Comparison of ENCODE assay signal across 15 cellular contexts in the genomic region with DNA sequence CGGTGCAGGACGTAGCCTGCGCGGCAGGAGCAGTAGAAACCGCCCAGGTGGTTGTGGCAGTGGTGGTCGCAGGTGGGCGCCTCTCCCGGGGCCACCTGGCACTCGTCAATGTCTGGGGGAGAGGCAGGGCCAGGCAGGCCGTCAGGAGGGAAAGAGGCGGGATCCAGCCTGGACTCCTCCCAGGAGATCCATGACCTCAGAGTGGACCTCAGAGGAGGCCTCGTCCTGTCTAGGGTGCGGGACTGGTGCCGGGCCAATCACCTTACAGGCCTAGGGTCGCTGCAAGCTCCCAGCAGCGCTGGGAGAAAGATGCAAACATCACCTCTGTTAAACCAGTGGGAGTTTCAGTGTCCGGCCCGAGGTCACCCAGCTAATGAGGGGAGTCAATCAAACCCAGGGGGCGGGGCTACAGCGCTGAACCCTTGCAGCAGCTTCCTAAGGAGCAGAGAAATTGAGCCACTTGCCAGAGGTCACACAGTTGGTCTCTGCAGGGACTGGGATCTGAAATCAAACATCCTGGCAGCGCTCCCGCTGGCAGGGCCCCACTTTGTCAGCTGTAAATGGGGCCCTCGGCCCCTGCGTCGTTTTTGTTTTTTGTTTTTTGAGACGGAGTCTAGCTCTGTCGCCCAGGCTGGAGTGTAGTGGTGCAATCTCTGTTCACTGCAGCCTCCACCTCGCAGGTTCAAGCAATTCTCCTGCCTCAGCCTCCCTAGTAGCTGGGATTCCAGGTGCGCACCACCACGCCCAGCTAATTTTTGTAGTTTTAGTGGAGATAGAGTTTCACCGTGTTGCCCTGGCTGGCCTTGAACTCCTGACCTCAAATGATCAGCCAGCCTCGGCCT. TPM values are rescaled to one million over a fixed set of nuclear protein-coding genes. Genes with fewer than 3 reads are reported as not detected.
DNase-seq lines count a peak whose midpoint lies in the region; ATAC-seq and TF ChIP-seq lines count a peak whose summit lies in the region.
"Had no signal": no experiment of that assay in that cellular context is flagged by ENCODE, and none has a peak within 500 bp of the region (broad histone marks: within the 10 kb centered on the region; RNA-seq: fewer than 3 reads in every experiment).

No MANE protein-coding gene starts in this region.

- H3K9me3 ChIP-seq in GM23248 (ENCODE audit: low read depth), result no peaks in the 10 kb centered on the region
- H3K9me3 ChIP-seq: BE2C had no signal

- DNase-seq in H7 (peak; percentile 92), activated B cell treated with CpG ODN at 0.5 μM for 24 hours (peak; percentile 5), mesendoderm (peak; percentile 49), NCI-H2196 (lab: John Stamatoyannopoulos, UW; ENCODE audit: unreplicated experiment) (no peak), GM23248 (no peak)
- DNase-seq: activated CD8-positive, alpha-beta memory T cell treated with anti-CD3 and anti-CD28 coated beads, Interleukin-2, amount 50 U/mL, for 48 hours; BE2C; DND-41; foreskin melanocyte; NCI-H1417 treated with DMSO at 0.1 percent for 48 hours; PC-9 had no signal

- H3F3A ChIP-seq in GM23248 (ENCODE audit: insufficient read depth), result no peaks in the 10 kb centered on the region

- no peak overlapping the region for H3K4me3 ChIP-seq in H7 (ENCODE audit: insufficient read depth, low read depth, low read length)
- H3K4me3 ChIP-seq in mesendoderm (ENCODE audit: low read length), result no peak overlapping the region
- H3K4me3 ChIP-seq in GM23248, result no peak overlapping the region
- H3K4me3 ChIP-seq: cardiac muscle cell, PC-9 had no signal

- H4K5ac ChIP-seq in mesendoderm (ENCODE audit: low read length), result no peak overlapping the region

- no peak overlapping the region for H2BK120ac ChIP-seq in mesendoderm (ENCODE audit: low read depth, low read length)

- no peaks in the 10 kb centered on the region for H3K36me3 Mint-ChIP-seq in activated B cell treated with CpG ODN at 0.5 μM for 24 hours (ENCODE audit: low read depth)
- H3K36me3 Mint-ChIP-seq: activated naive CD4-positive, alpha-beta T cell treated with anti-CD3 and anti-CD28 coated beads, Interleukin-2, amount 50 U/mL, for 72 hours had no signal

- H3K79me2 ChIP-seq in mesendoderm (ENCODE audit: control insufficient read depth, insufficient read depth, low read length) (no peaks in the 10 kb centered on the region), GM23248 (ENCODE audit: insufficient read depth) (no peaks in the 10 kb centered on the region)

- no peak overlapping the region for H3K4ac ChIP-seq in mesendoderm (ENCODE audit: low read depth, low read length)

- CTCF ChIA-PET in activated B cell treated with CpG ODN at 0.5 μM for 24 hours (lab: Charles Lee), result interaction anchor here (1.1 to 2.4 kb wide), 2 partner anchors 8 to 10 kb away, joined by 3 to 9 read pairs; no protein-coding TSS in a partner anchor

- no peak overlapping the region for H3K56ac ChIP-seq in mesendoderm (ENCODE audit: low read length)

- H3K79me1 ChIP-seq in mesendoderm (ENCODE audit: low read length), result no peaks in the 10 kb centered on the region

- TF ChIP-seq CTCF in activated B cell treated with CpG ODN at 0.5 μM for 24 hours (IDR thresholded peaks at IDR 0.05), result no peak

- no peak overlapping the region for H3K9ac ChIP-seq in mesendoderm (ENCODE audit: low read length)
- H3K9ac ChIP-seq in GM23248, result no peak overlapping the region

- H3K27ac Mint-ChIP-seq in activated B cell treated with CpG ODN at 0.5 μM for 24 hours, result no peak overlapping the region
- H3K27ac Mint-ChIP-seq: activated naive CD4-positive, alpha-beta T cell treated with anti-CD3 and anti-CD28 coated beads, Interleukin-2, amount 50 U/mL, for 72 hours had no signal

- no peak overlapping the region for H3K18ac ChIP-seq in mesendoderm (ENCODE audit: low read length)

- H3K9me2 ChIP-seq in GM23248 (ENCODE audit: insufficient read depth), result no peaks in the 10 kb centered on the region

- no peaks in the 10 kb centered on the region for H3K9me3 Mint-ChIP-seq in activated B cell treated with CpG ODN at 0.5 μM for 24 hours
- H3K9me3 Mint-ChIP-seq: activated naive CD4-positive, alpha-beta T cell treated with anti-CD3 and anti-CD28 coated beads, Interleukin-2, amount 50 U/mL, for 72 hours had no signal

- no CpG with 5 or more reads among the region's 32 CpGs for WGBS in mesendoderm (ENCODE audit: extremely low coverage, insufficient coverage, low lambda C conversion rate)
- 36 to 38% methylated on average over 29 to 32 of the region's 32 CpGs for WGBS in GM23248 (ENCODE audit: low coverage in 1 of 2, low lambda C conversion rate in 2 of 2, missing lambda C conversion rate in 2 of 2), 2 experiments

- ATAC-seq in activated B cell treated with CpG ODN at 0.5 μM for 24 hours (ENCODE audit: low read depth) (no peak), HG03457 (IDR thresholded peaks at IDR 0.05; ENCODE audit: unreplicated experiment) (no peak)

- no peak overlapping the region for H2AFZ ChIP-seq in GM23248
- H2AFZ ChIP-seq: PC-9 had no signal

- H3K27me3 ChIP-seq in H7 (ENCODE audit: control insufficient read depth, insufficient read depth, low read length) (no peaks in the 10 kb centered on the region), mesendoderm (ENCODE audit: insufficient read depth, low read length, poor library complexity) (no peaks in the 10 kb centered on the region), GM23248 (replicated peaks; ENCODE audit: insufficient read depth) (no peaks in the 10 kb centered on the region)
- H3K27me3 ChIP-seq: BE2C, cardiac muscle cell had no signal

- no peak overlapping the region for H4K8ac ChIP-seq in mesendoderm (ENCODE audit: low read depth, low read length)

- H2BK5ac ChIP-seq in mesendoderm (ENCODE audit: low read length), result no peak overlapping the region

- no peaks in the 10 kb centered on the region for H4K20me1 ChIP-seq in GM23248 (ENCODE audit: insufficient read depth)

- no peak overlapping the region for H3K23ac ChIP-seq in mesendoderm (ENCODE audit: low read length)

- H3K36me3 ChIP-seq in H7 (replicated peaks; ENCODE audit: control insufficient read depth, insufficient read depth, low read length) (no peaks in the 10 kb centered on the region), mesendoderm (ENCODE audit: control insufficient read depth, insufficient read depth, low read length) (no peaks in the 10 kb centered on the region), GM23248 (ENCODE audit: low read depth) (no peaks in the 10 kb centered on the region)
- H3K36me3 ChIP-seq: BE2C, cardiac muscle cell had no signal

- in situ Hi-C loops in GM23248 (cut with MboI), result no loop called here

- H3K27ac ChIP-seq in mesendoderm (ENCODE audit: low read depth, low read length) (no peak overlapping the region), GM23248 (no peak overlapping the region)
- H3K27ac ChIP-seq: cardiac muscle cell, PC-9 had no signal

- no peak overlapping the region for H3K4me3 Mint-ChIP-seq in activated B cell treated with CpG ODN at 0.5 μM for 24 hours

- H3K27me3 Mint-ChIP-seq in activated B cell treated with CpG ODN at 0.5 μM for 24 hours, result no peaks in the 10 kb centered on the region

- H2AK5ac ChIP-seq in mesendoderm (ENCODE audit: low read length), result no peak overlapping the region

- H3K4me1 ChIP-seq in mesendoderm (ENCODE audit: control insufficient read depth, low read depth, low read length), result no peaks in the 10 kb centered on the region
- H3K4me1 ChIP-seq in GM23248 (ENCODE audit: insufficient read depth), result no peaks in the 10 kb centered on the region
- H3K4me1 ChIP-seq: BE2C had no signal

- no peak overlapping the region for H3K4me2 ChIP-seq in mesendoderm (ENCODE audit: low read length)
- no peak overlapping the region for H3K4me2 ChIP-seq in GM23248 (ENCODE audit: unreplicated experiment)
- H3K4me2 ChIP-seq: PC-9 had no signal

- intact Hi-C loops in activated B cell treated with CpG ODN at 0.5 μM for 24 hours (cut with micrococcal nuclease), result no loop called here

- POLR2A ChIA-PET in activated B cell treated with CpG ODN at 0.5 μM for 24 hours (lab: Charles Lee), result no interaction called here

- no peak overlapping the region for H2BK15ac ChIP-seq in mesendoderm (replicated peaks; ENCODE audit: low read depth)

- no peaks in the 10 kb centered on the region for H3K4me1 Mint-ChIP-seq in activated B cell treated with CpG ODN at 0.5 μM for 24 hours

RNA-seq across cellular contexts. Expression of gene MASP2, which starts 1.4 kb away (rescaled TPM):
- 0.17 and 0.63 TPM in 2 replicates for total RNA-seq in H7 (2014; rRNA removed; shearing (Covaris generic))
- total RNA-seq in activated B cell treated with CpG ODN at 0.5 μM for 24 hours, result not detected in 2 replicates
- 0.52 TPM for polyA plus RNA-seq in mesendoderm (2013, experiment 1 of 2)
- 0.38 TPM for polyA plus RNA-seq in mesendoderm (2013, experiment 2 of 2)
- not detected in 2 replicates for total RNA-seq in GM23248 (2014; rRNA removed; shearing (Covaris generic))
- polyA plus RNA-seq in GM23248 (2016; fragmentation: Nextera tagmentation; extraction: Ambion mirVana), result 0.10 and 0.16 TPM in 2 replicates
- total RNA-seq: cardiac muscle cell, PC-9, right cardiac atrium had no signal
- polyA plus RNA-seq: right cardiac atrium had no signal

RNA-seq across cellular contexts. Expression of gene SRM, which starts 14.2 kb away (rescaled TPM):
- 110 and 111 TPM in 2 replicates for total RNA-seq in H7 (2014; rRNA removed; shearing (Covaris generic))
- total RNA-seq in activated B cell treated with CpG ODN at 0.5 μM for 24 hours, result 106 and 119 TPM in 2 replicates
- polyA plus RNA-seq in mesendoderm (2013, experiment 1 of 2), result 484 TPM
- polyA plus RNA-seq in mesendoderm (2013, experiment 2 of 2), result 453 TPM
- 35.3 and 48.0 TPM in 2 replicates for total RNA-seq in GM23248 (2014; rRNA removed; shearing (Covaris generic))
- polyA plus RNA-seq in GM23248 (2016; fragmentation: Nextera tagmentation; extraction: Ambion mirVana), result 104 and 152 TPM in 2 replicates

RNA-seq across cellular contexts. Expression of gene TARDBP, which starts 33.2 kb away (rescaled TPM):
- 91.4 and 96.7 TPM in 2 replicates for total RNA-seq in H7 (2014; rRNA removed; shearing (Covaris generic))
- total RNA-seq in activated B cell treated with CpG ODN at 0.5 μM for 24 hours, result 170 and 193 TPM in 2 replicates
- 297 TPM for polyA plus RNA-seq in mesendoderm (2013, experiment 1 of 2)
- polyA plus RNA-seq in mesendoderm (2013, experiment 2 of 2), result 294 TPM
- 36.0 and 50.0 TPM in 2 replicates for total RNA-seq in GM23248 (2014; rRNA removed; shearing (Covaris generic))
- polyA plus RNA-seq in GM23248 (2016; fragmentation: Nextera tagmentation; extraction: Ambion mirVana), result 128 TPM in 2 replicates

RNA-seq across cellular contexts. Expression of gene EXOSC10, which starts 54.0 kb away (rescaled TPM):
- 124 and 141 TPM in 2 replicates for total RNA-seq in H7 (2014; rRNA removed; shearing (Covaris generic))
- total RNA-seq in activated B cell treated with CpG ODN at 0.5 μM for 24 hours, result 89.3 and 108 TPM in 2 replicates
- 70.8 TPM for polyA plus RNA-seq in mesendoderm (2013, experiment 1 of 2)
- 71.5 TPM for polyA plus RNA-seq in mesendoderm (2013, experiment 2 of 2)
- 45.4 and 60.8 TPM in 2 replicates for total RNA-seq in GM23248 (2014; rRNA removed; shearing (Covaris generic))
- 50.9 and 51.2 TPM in 2 replicates for polyA plus RNA-seq in GM23248 (2016; fragmentation: Nextera tagmentation; extraction: Ambion mirVana)

Comparison
In these comparisons a context has a peak if more than half of its experiments do, and no peak if none do; other contexts are left out.
1. DNase-seq: peak in H7 (single experiment), activated B cell treated with CpG ODN at 0.5 μM for 24 hours (single experiment) and mesendoderm (single experiment); none in NCI-H2196 (single experiment) and GM23248 (single experiment).